Comparison of ENCODE assay signal across 8 cellular contexts in genomic region chr1:70528591-70529333, GRCh38.
A peak's percentile ranks its signal among the peaks of the same experiment; 100 is the strongest.
DNase-seq lines count a peak whose midpoint lies in the region; ATAC-seq and TF ChIP-seq lines count a peak whose summit lies in the region.

No MANE protein-coding gene starts in this region.

- H3K27ac ChIP-seq in breast epithelium: no peak overlapping the region
- H3K27ac ChIP-seq in thoracic aorta: no peak overlapping the region

- H3K4me3 ChIP-seq in breast epithelium (peak overlapping the region in 1 of 3 donors; percentile 36), thoracic aorta (peak overlapping the region; percentile 23)

- BruUV-seq in MCF 10A (replicated peaks; lab: Mats Ljungman, UMichigan): no TSS peak

- H3K27me3 Mint-ChIP-seq in MCF 10A (ENCODE audit: insufficient read depth, unreplicated experiment): peaks cover 66% of the 10 kb centered on the region
- H3K27me3 Mint-ChIP-seq in activated T-helper 17 cell treated with anti-CD3 and anti-CD28 coated beads, Interleukin-2, amount 50 U/mL, for 72 hours: peaks cover 6% of the 10 kb centered on the region

- H3K36me3 ChIP-seq in breast epithelium (no peaks in the 10 kb centered on the region), thoracic aorta (no peaks in the 10 kb centered on the region)

- peak; percentile 39 for DNase-seq in MCF 10A (ENCODE audit: unreplicated experiment)
- DNase-seq in breast epithelium (ENCODE audit: low spot score in 2 of 2): no peak
- peak; percentile 58 for DNase-seq in H4 (ENCODE audit: low spot score)
- DNase-seq in NCI-H146 (lab: John Stamatoyannopoulos, UW): peak; percentile 59
- peak; percentile 67 for DNase-seq in iPS-NIHi11 (ENCODE audit: low spot score)
- DNase-seq in thoracic aorta (ENCODE audit: low spot score): no peak
- DNase-seq in putamen (ENCODE audit: low spot score): no peak

- H3K4me3 Mint-ChIP-seq in MCF 10A (ENCODE audit: unreplicated experiment): no peak overlapping the region
- H3K4me3 Mint-ChIP-seq in activated T-helper 17 cell treated with anti-CD3 and anti-CD28 coated beads, Interleukin-2, amount 50 U/mL, for 72 hours: no peak overlapping the region

- H3K9me3 ChIP-seq in breast epithelium (no peaks in the 10 kb centered on the region), thoracic aorta (no peaks in the 10 kb centered on the region)

- intact Hi-C loops in MCF 10A (cut with micrococcal nuclease): loop anchor here (1.0 to 2.0 kb wide), 2 partner anchors 368 to 522 kb away; no protein-coding TSS in a partner anchor
- intact Hi-C loops in breast epithelium (cut with DNase I; ENCODE audit: low total_unique reads): no loop called here

- CTCF ChIA-PET in MCF 10A (lab: Yijun Ruan, JAX): interaction anchor here (0.6 to 4.2 kb wide), 29 partner anchors 8 to 970 kb away, joined by 3 to 50 read pairs (median 4); partner anchors contain the start of gene PTGER3

- H3K4me1 ChIP-seq in breast epithelium: no peaks in the 10 kb centered on the region
- H3K4me1 ChIP-seq in thoracic aorta (ENCODE audit: control insufficient read depth in 1 of 2, low read depth in 2 of 2): no peaks in the 10 kb centered on the region

- H3K36me3 Mint-ChIP-seq in MCF 10A (ENCODE audit: insufficient read depth, unreplicated experiment): no peaks in the 10 kb centered on the region
- H3K36me3 Mint-ChIP-seq in activated T-helper 17 cell treated with anti-CD3 and anti-CD28 coated beads, Interleukin-2, amount 50 U/mL, for 72 hours (ENCODE audit: low read depth): no peaks in the 10 kb centered on the region

- TF ChIP-seq CTCF in MCF 10A (IDR thresholded peaks at IDR 0.05; ENCODE audit: unreplicated experiment) (peak; percentile 41), breast epithelium (IDR thresholded peaks at IDR 0.05) (peak in 1 of 3 donors; percentile 32), thoracic aorta (IDR thresholded peaks at IDR 0.05) (peak; percentile 54)

- POLR2A ChIA-PET in MCF 10A (lab: Yijun Ruan, JAX): no interaction called here

- peak; percentile 55 for ATAC-seq in activated T-helper 17 cell treated with anti-CD3 and anti-CD28 coated beads, Interleukin-2, amount 50 U/mL, for 72 hours (replicated peaks)
- ATAC-seq in thoracic aorta (ENCODE audit: insufficient number of reproducible peaks, low FRiP score, low read depth): peak; percentile 85

- H3K27ac Mint-ChIP-seq in MCF 10A (ENCODE audit: low read depth, unreplicated experiment): no peak overlapping the region
- no peak overlapping the region for H3K27ac Mint-ChIP-seq in activated T-helper 17 cell treated with anti-CD3 and anti-CD28 coated beads, Interleukin-2, amount 50 U/mL, for 72 hours

- H3K27me3 ChIP-seq in breast epithelium (no peaks in the 10 kb centered on the region), thoracic aorta (replicated peaks; ENCODE audit: insufficient read depth) (no peaks in the 10 kb centered on the region)

- TF ChIP-seq POLR2A in breast epithelium (IDR thresholded peaks at IDR 0.05): no peak

- no peaks in the 10 kb centered on the region for H3K9me3 Mint-ChIP-seq in MCF 10A (ENCODE audit: unreplicated experiment)
- no peaks in the 10 kb centered on the region for H3K9me3 Mint-ChIP-seq in activated T-helper 17 cell treated with anti-CD3 and anti-CD28 coated beads, Interleukin-2, amount 50 U/mL, for 72 hours

- H3K4me1 Mint-ChIP-seq in MCF 10A (ENCODE audit: insufficient read depth, unreplicated experiment): no peaks in the 10 kb centered on the region
- no peaks in the 10 kb centered on the region for H3K4me1 Mint-ChIP-seq in activated T-helper 17 cell treated with anti-CD3 and anti-CD28 coated beads, Interleukin-2, amount 50 U/mL, for 72 hours

Comparison
In these comparisons a context has a peak if more than half of its experiments do, and no peak if none do; other contexts are left out.
1. DNase-seq: peak in MCF 10A (single experiment), H4 (single experiment), NCI-H146 (single experiment) and iPS-NIHi11 (single experiment); none in breast epithelium (0 of 2), thoracic aorta (single experiment) and putamen (single experiment).